Comparison of ENCODE assay signal across 8 cellular contexts in genomic region chrX:47283015-47283771, GRCh38. TPM values are rescaled to one million over a fixed set of nuclear protein-coding genes. Genes with fewer than 3 reads are reported as not detected.
A peak's percentile ranks its signal among the peaks of the same experiment; 100 is the strongest.
DNase-seq lines count a peak whose midpoint lies in the region; ATAC-seq and TF ChIP-seq lines count a peak whose summit lies in the region.

No MANE protein-coding gene starts in this region.

- H3K27ac Mint-ChIP-seq in CD4-positive, CD25-positive, alpha-beta regulatory T cell: no peak overlapping the region
- peak overlapping the region; percentile 4 for H3K27ac Mint-ChIP-seq in T-helper 17 cell

- H3K27me3 ChIP-seq in CD4-positive, CD25-positive, alpha-beta regulatory T cell (ENCODE audit: control insufficient read depth, insufficient read depth, low read length): no peaks in the 10 kb centered on the region

- no peak for TF ChIP-seq CTCF in RWPE1 (conservative IDR thresholded peaks at IDR 0.05; ENCODE audit: low read depth)

- peaks cover 0 to 6% (median 0%) of the 10 kb centered on the region in 4 donors for H3K4me1 Mint-ChIP-seq in CD4-positive, CD25-positive, alpha-beta regulatory T cell
- H3K4me1 Mint-ChIP-seq in T-helper 17 cell: no peaks in the 10 kb centered on the region

- CTCF ChIA-PET in RWPE1 (lab: Yijun Ruan, JAX): interaction anchor here (0.6 kb wide), 1 partner anchor 33 kb away, joined by 3 read pairs; no protein-coding TSS in a partner anchor

- no peak for DNase-seq in CD4-positive, CD25-positive, alpha-beta regulatory T cell
- DNase-seq in HT-29 (ENCODE audit: low spot score) (peak; percentile 19), T-helper 17 cell (no peak), medulla oblongata (ENCODE audit: extremely low spot score) (peak; percentile 10), NCI-H187 treated with DMSO at 0.1 percent for 48 hours (lab: John Stamatoyannopoulos, UW) (no peak), A172 (ENCODE audit: low spot score) (no peak), RWPE1 (ENCODE audit: low spot score) (no peak)
- DNase-seq in activated T-cell treated with anti-CD3 and anti-CD28 coated beads, Interleukin-2, amount 50 U/mL, for 1 hour: no peak

- no peaks in the 10 kb centered on the region for H3K36me3 ChIP-seq in CD4-positive, CD25-positive, alpha-beta regulatory T cell (ENCODE audit: control insufficient read depth, insufficient read depth, low read length)

- H3K27ac ChIP-seq in CD4-positive, CD25-positive, alpha-beta regulatory T cell (ENCODE audit: insufficient read depth, low read length, poor library complexity, severe bottlenecking): no peak overlapping the region
- no peak overlapping the region for H3K27ac ChIP-seq in RWPE1

- no peaks in the 10 kb centered on the region for H3K9me3 Mint-ChIP-seq in CD4-positive, CD25-positive, alpha-beta regulatory T cell

- H3K27me3 Mint-ChIP-seq in CD4-positive, CD25-positive, alpha-beta regulatory T cell: no peaks in the 10 kb centered on the region
- no peaks in the 10 kb centered on the region for H3K27me3 Mint-ChIP-seq in T-helper 17 cell

- H3K4me3 Mint-ChIP-seq in CD4-positive, CD25-positive, alpha-beta regulatory T cell: peak overlapping the region in 1 of 4 donors; percentile 15
- H3K4me3 Mint-ChIP-seq in T-helper 17 cell: no peak overlapping the region

- POLR2A ChIA-PET in RWPE1 (lab: Yijun Ruan, JAX; ENCODE audit: low non-redundant PET): no interaction called here

- H3K4me3 ChIP-seq in CD4-positive, CD25-positive, alpha-beta regulatory T cell (ENCODE audit: low read depth, low read length): peak overlapping the region; percentile 7

- ATAC-seq in CD4-positive, CD25-positive, alpha-beta regulatory T cell (ENCODE audit: low read depth in 2 of 2): no peak
- no peak for ATAC-seq in T-helper 17 cell

- H3K36me3 Mint-ChIP-seq in CD4-positive, CD25-positive, alpha-beta regulatory T cell: no peaks in the 10 kb centered on the region
- no peaks in the 10 kb centered on the region for H3K36me3 Mint-ChIP-seq in T-helper 17 cell (ENCODE audit: low read depth)

- H3K9me3 ChIP-seq in CD4-positive, CD25-positive, alpha-beta regulatory T cell (ENCODE audit: control insufficient read depth in 2 of 2, low read length in 2 of 2): no peaks in the 10 kb centered on the region
- no peaks in the 10 kb centered on the region for H3K9me3 ChIP-seq in T-helper 17 cell (ENCODE audit: control insufficient read depth, low read length, poor library complexity, severe bottlenecking)

- no peaks in the 10 kb centered on the region for H3K4me1 ChIP-seq in CD4-positive, CD25-positive, alpha-beta regulatory T cell (ENCODE audit: control insufficient read depth, insufficient read depth, low read length, poor library complexity, severe bottlenecking)

RNA-seq across cellular contexts. Expression of gene USP11, which starts 50.4 kb away (rescaled TPM):
- total RNA-seq in CD4-positive, CD25-positive, alpha-beta regulatory T cell: 97.3 TPM
- 10 to 100 TPM; 46.0 to 69.2 (median 56.3) TPM for polyA plus RNA-seq in CD4-positive, CD25-positive, alpha-beta regulatory T cell
- 13.6 and 21.2 TPM in 2 replicates for total RNA-seq in HT-29 (2014; rRNA removed; shearing (Covaris generic))
- 10 to 100 TPM; 42.0 to 42.9 TPM for total RNA-seq in T-helper 17 cell
- 21.1 and 29.8 TPM in 2 replicates for total RNA-seq in A172 (2014; rRNA removed; shearing (Covaris generic))

Comparison
In these comparisons a context has a peak if more than half of its experiments do, and no peak if none do; other contexts are left out.
1. DNase-seq: peak in HT-29 (single experiment) and medulla oblongata (single experiment); none in CD4-positive, CD25-positive, alpha-beta regulatory T cell (0 of 3), T-helper 17 cell (0 of 3), NCI-H187 treated with DMSO at 0.1 percent for 48 hours (single experiment), activated T-cell treated with anti-CD3 and anti-CD28 coated beads, Interleukin-2, amount 50 U/mL, for 1 hour (single experiment), A172 (single experiment) and RWPE1 (single experiment).